Comparison of ENCODE assay signal across 39 cellular contexts in the genomic region with DNA sequence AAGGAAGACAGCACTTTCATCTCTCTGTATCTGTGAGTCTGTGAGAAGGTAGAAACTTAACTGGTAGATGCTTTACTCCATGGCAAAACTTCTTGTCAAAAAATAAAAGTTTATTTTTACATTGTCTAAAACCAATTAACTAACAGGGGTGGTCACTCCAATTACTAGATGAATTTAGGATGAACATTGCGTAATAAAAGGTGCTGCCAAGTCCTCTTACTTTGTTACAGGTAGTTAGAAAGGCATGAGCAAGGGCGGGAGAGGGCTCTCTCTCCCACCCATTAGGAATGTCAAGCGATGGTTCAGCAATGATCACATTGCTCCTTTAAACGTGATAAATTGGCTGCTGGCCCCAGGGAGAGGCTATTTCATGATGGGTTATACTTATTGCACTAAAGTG.
"Had no signal": no experiment of that assay in that cellular context is flagged by ENCODE, and none has a peak within 500 bp of the region (broad histone marks: within the 10 kb centered on the region; RNA-seq: fewer than 3 reads in every experiment).

No MANE protein-coding gene starts in this region.

- H3K27me3 ChIP-seq: adrenal gland, ascending aorta, body of pancreas, brain microvascular endothelial cell, breast epithelium, cardiac muscle cell had no signal

- ATAC-seq: activated naive CD4-positive, alpha-beta T cell treated with anti-CD3 and anti-CD28 coated beads, Interleukin-2, amount 50 U/mL, for 72 hours; activated naive CD8-positive, alpha-beta T cell treated with anti-CD3 and anti-CD28 coated beads, Interleukin-2, amount 50 U/mL, for 24 hours; activated T-cell treated with anti-CD3 and anti-CD28 coated beads, Interleukin-2, amount 50 U/mL, for 4 hours; activated T-cell treated with anti-CD3 and anti-CD28 coated beads, Interleukin-2, amount 50 U/mL, for 72 hours; activated T-helper 17 cell treated with anti-CD3 and anti-CD28 coated beads, Interleukin-2, amount 50 U/mL, for 72 hours; body of pancreas had no signal

- H3K36me3 ChIP-seq: adrenal gland, ascending aorta, brain microvascular endothelial cell, breast epithelium, cardiac muscle cell had no signal

- H3K9me3 ChIP-seq: adrenal gland, ascending aorta, body of pancreas, breast epithelium had no signal

- FAIRE-seq: astrocyte, bronchial epithelial cell had no signal

- DNase-seq: activated effector memory CD4-positive, alpha-beta T cell treated with anti-CD3 and anti-CD28 coated beads, Interleukin-2, amount 50 U/mL, for 16 hours; activated effector memory CD4-positive, alpha-beta T cell treated with Interleukin-2 at 50 U/mL for 16 hours; activated gamma-delta T cell; activated gamma-delta T cell treated with Interleukin-2 at 50 U/mL for 16 hours; activated naive CD4-positive, alpha-beta T cell; activated naive CD4-positive, alpha-beta T cell treated with anti-CD3 and anti-CD28 coated beads for 36 hours; activated naive CD4-positive, alpha-beta T cell treated with anti-CD3 and anti-CD28 coated beads, Interleukin-2, amount 10 ng/mL, durations not matched to agents 7 days and 5 days; activated naive CD4-positive, alpha-beta T cell treated with anti-CD3 and anti-CD28 coated beads, Interleukin-2, amount 50 U/mL, for 16 hours; activated naive CD4-positive, alpha-beta T cell treated with Interleukin-2 at 50 U/mL for 16 hours; activated naive CD8-positive, alpha-beta T cell treated with anti-CD3 and anti-CD28 coated beads for 36 hours; activated naive CD8-positive, alpha-beta T cell treated with anti-CD3 and anti-CD28 coated beads, Interleukin-2, amount 10 ng/mL, durations not matched to agents 7 days and 5 days; activated naive CD8-positive, alpha-beta T cell treated with anti-CD3 and anti-CD28 coated beads, Interleukin-2, amount 50 U/mL, for 24 hours; activated T-cell treated with anti-CD3 and anti-CD28 coated beads, Interleukin-2, amount 50 U/mL, for 24 hours; activated T-cell treated with anti-CD3 and anti-CD28 coated beads, Interleukin-2, amount 50 U/mL, for 4 hours; activated T-cell treated with anti-CD3 and anti-CD28 coated beads, Interleukin-2, amount 50 U/mL, for 48 hours; activated T-cell treated with anti-CD3 and anti-CD28 coated beads, Interleukin-2, amount 50 U/mL, for 72 hours; adrenal gland; amniotic stem cell; amygdala; anterior cingulate cortex; aorta; body of pancreas; brain microvascular endothelial cell; caudate nucleus; central memory CD4-positive, alpha-beta T cell; cerebellar nuclear complex had no signal

- H3K27ac ChIP-seq: adrenal gland, ascending aorta, body of pancreas, brain microvascular endothelial cell, breast epithelium, cardiac muscle cell had no signal

- H3K4me1 ChIP-seq: adrenal gland, ascending aorta, body of pancreas, breast epithelium had no signal

- H3K27ac Mint-ChIP-seq: activated naive CD4-positive, alpha-beta T cell treated with anti-CD3 and anti-CD28 coated beads for 36 hours; activated naive CD4-positive, alpha-beta T cell treated with anti-CD3 and anti-CD28 coated beads, Interleukin-2, amount 10 ng/mL, durations not matched to agents 7 days and 5 days; activated naive CD4-positive, alpha-beta T cell treated with anti-CD3 and anti-CD28 coated beads, Interleukin-2, amount 50 U/mL, for 24 hours; activated naive CD4-positive, alpha-beta T cell treated with anti-CD3 and anti-CD28 coated beads, Interleukin-2, amount 50 U/mL, for 72 hours; activated naive CD8-positive, alpha-beta T cell; activated naive CD8-positive, alpha-beta T cell treated with anti-CD3 and anti-CD28 coated beads for 36 hours; activated naive CD8-positive, alpha-beta T cell treated with anti-CD3 and anti-CD28 coated beads, Interleukin-2, amount 10 ng/mL, durations not matched to agents 7 days and 5 days; activated naive CD8-positive, alpha-beta T cell treated with anti-CD3 and anti-CD28 coated beads, Interleukin-2, amount 50 U/mL, for 24 hours; activated T-cell treated with anti-CD3 and anti-CD28 coated beads, Interleukin-2, amount 50 U/mL, for 24 hours; activated T-cell treated with anti-CD3 and anti-CD28 coated beads, Interleukin-2, amount 50 U/mL, for 72 hours; activated T-helper 1 cell treated with anti-CD3 and anti-CD28 coated beads, Interleukin-12 subunit alpha, Interleukin-12 subunit beta, Interleukin-2, Interleukin-4 antibody, amounts not matched to agents 30 ng/mL and 10 ng/mL and 1 ng/mL, durations not matched to agents 14 hours and 24 hours and 36 hours; activated T-helper 17 cell treated with anti-CD3 and anti-CD28 coated beads, Interleukin-2, amount 50 U/mL, for 72 hours; activated T-helper 2 cell treated with anti-CD3 and anti-CD28 coated beads, Interferon-gamma antibody, Interleukin-2, Interleukin-4, amounts not matched to agents 10 μg/mL and 5 μg/mL and 100 μg/mL, durations not matched to agents 14 hours and 24 hours and 36 hours; brain had no signal

- H3K4me3 ChIP-seq: adrenal gland, ascending aorta, body of pancreas, breast epithelium, cardiac muscle cell had no signal

- H3K36me3 Mint-ChIP-seq: activated naive CD4-positive, alpha-beta T cell treated with anti-CD3 and anti-CD28 coated beads, Interleukin-2, amount 10 ng/mL, durations not matched to agents 7 days and 5 days; activated naive CD4-positive, alpha-beta T cell treated with anti-CD3 and anti-CD28 coated beads, Interleukin-2, amount 50 U/mL, for 24 hours; activated naive CD4-positive, alpha-beta T cell treated with anti-CD3 and anti-CD28 coated beads, Interleukin-2, amount 50 U/mL, for 72 hours; activated naive CD8-positive, alpha-beta T cell treated with anti-CD3 and anti-CD28 coated beads for 36 hours; activated naive CD8-positive, alpha-beta T cell treated with anti-CD3 and anti-CD28 coated beads, Interleukin-2, amount 10 ng/mL, durations not matched to agents 7 days and 5 days; brain had no signal

- H3K4me1 Mint-ChIP-seq: activated naive CD4-positive, alpha-beta T cell treated with anti-CD3 and anti-CD28 coated beads, Interleukin-2, amount 10 ng/mL, durations not matched to agents 7 days and 5 days; activated naive CD4-positive, alpha-beta T cell treated with anti-CD3 and anti-CD28 coated beads, Interleukin-2, amount 50 U/mL, for 24 hours; activated naive CD8-positive, alpha-beta T cell treated with anti-CD3 and anti-CD28 coated beads for 36 hours; activated naive CD8-positive, alpha-beta T cell treated with anti-CD3 and anti-CD28 coated beads, Interleukin-2, amount 10 ng/mL, durations not matched to agents 7 days and 5 days; activated naive CD8-positive, alpha-beta T cell treated with anti-CD3 and anti-CD28 coated beads, Interleukin-2, amount 50 U/mL, for 24 hours; activated T-helper 17 cell treated with anti-CD3 and anti-CD28 coated beads, Interleukin-2, amount 50 U/mL, for 72 hours; brain; central memory CD8-positive, alpha-beta T cell had no signal

- H3K9me3 Mint-ChIP-seq: activated naive CD4-positive, alpha-beta T cell treated with anti-CD3 and anti-CD28 coated beads for 36 hours; activated naive CD4-positive, alpha-beta T cell treated with anti-CD3 and anti-CD28 coated beads, Interleukin-2, amount 50 U/mL, for 24 hours; activated T-cell treated with anti-CD3 and anti-CD28 coated beads, Interleukin-2, amount 50 U/mL, for 4 hours; brain; central memory CD8-positive, alpha-beta T cell had no signal

- H3K27me3 Mint-ChIP-seq: activated naive CD4-positive, alpha-beta T cell treated with anti-CD3 and anti-CD28 coated beads, Interleukin-2, amount 10 ng/mL, durations not matched to agents 7 days and 5 days; activated naive CD4-positive, alpha-beta T cell treated with anti-CD3 and anti-CD28 coated beads, Interleukin-2, amount 50 U/mL, for 24 hours; activated naive CD8-positive, alpha-beta T cell; activated naive CD8-positive, alpha-beta T cell treated with anti-CD3 and anti-CD28 coated beads for 36 hours; activated naive CD8-positive, alpha-beta T cell treated with anti-CD3 and anti-CD28 coated beads, Interleukin-2, amount 10 ng/mL, durations not matched to agents 7 days and 5 days; activated naive CD8-positive, alpha-beta T cell treated with anti-CD3 and anti-CD28 coated beads, Interleukin-2, amount 50 U/mL, for 24 hours; activated T-cell treated with anti-CD3 and anti-CD28 coated beads, Interleukin-2, amount 50 U/mL, for 24 hours; activated T-helper 17 cell treated with anti-CD3 and anti-CD28 coated beads, Interleukin-2, amount 50 U/mL, for 72 hours; brain; central memory CD8-positive, alpha-beta T cell had no signal

- H3K4me3 Mint-ChIP-seq: activated naive CD4-positive, alpha-beta T cell treated with anti-CD3 and anti-CD28 coated beads for 36 hours; activated naive CD4-positive, alpha-beta T cell treated with anti-CD3 and anti-CD28 coated beads, Interleukin-2, amount 10 ng/mL, durations not matched to agents 7 days and 5 days; activated naive CD4-positive, alpha-beta T cell treated with anti-CD3 and anti-CD28 coated beads, Interleukin-2, amount 50 U/mL, for 24 hours; activated naive CD8-positive, alpha-beta T cell; activated naive CD8-positive, alpha-beta T cell treated with anti-CD3 and anti-CD28 coated beads for 36 hours; activated naive CD8-positive, alpha-beta T cell treated with anti-CD3 and anti-CD28 coated beads, Interleukin-2, amount 10 ng/mL, durations not matched to agents 7 days and 5 days; activated naive CD8-positive, alpha-beta T cell treated with anti-CD3 and anti-CD28 coated beads, Interleukin-2, amount 50 U/mL, for 24 hours; activated T-cell treated with anti-CD3 and anti-CD28 coated beads, Interleukin-2, amount 50 U/mL, for 24 hours; activated T-cell treated with anti-CD3 and anti-CD28 coated beads, Interleukin-2, amount 50 U/mL, for 4 hours; activated T-cell treated with anti-CD3 and anti-CD28 coated beads, Interleukin-2, amount 50 U/mL, for 72 hours; activated T-helper 1 cell treated with anti-CD3 and anti-CD28 coated beads, Interleukin-12 subunit alpha, Interleukin-12 subunit beta, Interleukin-2, Interleukin-4 antibody, amounts not matched to agents 30 ng/mL and 10 ng/mL and 1 ng/mL, durations not matched to agents 14 hours and 24 hours and 36 hours; activated T-helper 17 cell treated with anti-CD3 and anti-CD28 coated beads, Interleukin-2, amount 50 U/mL, for 72 hours; brain; central memory CD8-positive, alpha-beta T cell had no signal
